1 cellular context compared by ENCODE assay signal in the genomic region with DNA sequence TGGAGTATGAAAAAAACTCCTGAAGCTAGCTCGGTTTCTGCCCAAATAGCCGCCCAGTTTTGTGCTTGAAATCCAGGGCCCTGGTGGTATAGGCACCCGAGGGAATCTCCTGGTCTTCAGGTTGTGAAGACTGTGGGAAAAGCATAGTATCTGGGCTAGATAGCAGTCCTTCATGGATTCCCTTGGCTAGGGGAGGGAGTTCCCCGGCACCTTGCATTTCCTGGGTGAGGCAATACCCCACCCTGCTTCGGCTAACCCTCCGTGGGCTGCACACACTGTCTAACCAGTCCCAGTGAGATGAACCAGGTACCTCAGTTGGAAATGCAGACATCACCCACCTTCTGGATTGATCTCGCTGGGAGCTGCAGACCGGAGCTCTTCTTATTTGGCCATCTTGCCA.
TF ChIP-seq lines count a peak whose summit lies in the region.

No MANE protein-coding gene starts in this region.

TF ChIP-seq in GM23338, 12 proteins besides CTCF, POLR2A, EP300 and RAD21 (continued from another document):
- TF ChIP-seq NANOG (IDR thresholded peaks at IDR 0.05; ENCODE audit: borderline replicate concordance) (no peak), EZH2 (IDR thresholded peaks at IDR 0.05; ENCODE audit: low read depth, unreplicated experiment) (no peak), POLR2AphosphoS5 (IDR thresholded peaks at IDR 0.05; ENCODE audit: low read depth) (no peak), CREB1 (CRISPR knock-in tag; IDR thresholded peaks at IDR 0.05; ENCODE audit: low read depth) (no peak), EZH2phosphoT487 (IDR thresholded peaks at IDR 0.05; ENCODE audit: unreplicated experiment) (no peak), JUNB (IDR thresholded peaks at IDR 0.05; ENCODE audit: unreplicated experiment) (no peak)
- TF ChIP-seq, protein P1, sequence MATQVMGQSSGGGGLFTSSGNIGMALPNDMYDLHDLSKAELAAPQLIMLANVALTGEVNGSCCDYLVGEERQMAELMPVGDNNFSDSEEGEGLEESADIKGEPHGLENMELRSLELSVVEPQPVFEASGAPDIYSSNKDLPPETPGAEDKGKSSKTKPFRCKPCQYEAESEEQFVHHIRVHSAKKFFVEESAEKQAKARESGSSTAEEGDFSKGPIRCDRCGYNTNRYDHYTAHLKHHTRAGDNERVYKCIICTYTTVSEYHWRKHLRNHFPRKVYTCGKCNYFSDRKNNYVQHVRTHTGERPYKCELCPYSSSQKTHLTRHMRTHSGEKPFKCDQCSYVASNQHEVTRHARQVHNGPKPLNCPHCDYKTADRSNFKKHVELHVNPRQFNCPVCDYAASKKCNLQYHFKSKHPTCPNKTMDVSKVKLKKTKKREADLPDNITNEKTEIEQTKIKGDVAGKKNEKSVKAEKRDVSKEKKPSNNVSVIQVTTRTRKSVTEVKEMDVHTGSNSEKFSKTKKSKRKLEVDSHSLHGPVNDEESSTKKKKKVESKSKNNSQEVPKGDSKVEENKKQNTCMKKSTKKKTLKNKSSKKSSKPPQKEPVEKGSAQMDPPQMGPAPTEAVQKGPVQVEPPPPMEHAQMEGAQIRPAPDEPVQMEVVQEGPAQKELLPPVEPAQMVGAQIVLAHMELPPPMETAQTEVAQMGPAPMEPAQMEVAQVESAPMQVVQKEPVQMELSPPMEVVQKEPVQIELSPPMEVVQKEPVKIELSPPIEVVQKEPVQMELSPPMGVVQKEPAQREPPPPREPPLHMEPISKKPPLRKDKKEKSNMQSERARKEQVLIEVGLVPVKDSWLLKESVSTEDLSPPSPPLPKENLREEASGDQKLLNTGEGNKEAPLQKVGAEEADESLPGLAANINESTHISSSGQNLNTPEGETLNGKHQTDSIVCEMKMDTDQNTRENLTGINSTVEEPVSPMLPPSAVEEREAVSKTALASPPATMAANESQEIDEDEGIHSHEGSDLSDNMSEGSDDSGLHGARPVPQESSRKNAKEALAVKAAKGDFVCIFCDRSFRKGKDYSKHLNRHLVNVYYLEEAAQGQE (IDR thresholded peaks at IDR 0.05; ENCODE audit: unreplicated experiment): no peak
- TF ChIP-seq, protein P2, sequence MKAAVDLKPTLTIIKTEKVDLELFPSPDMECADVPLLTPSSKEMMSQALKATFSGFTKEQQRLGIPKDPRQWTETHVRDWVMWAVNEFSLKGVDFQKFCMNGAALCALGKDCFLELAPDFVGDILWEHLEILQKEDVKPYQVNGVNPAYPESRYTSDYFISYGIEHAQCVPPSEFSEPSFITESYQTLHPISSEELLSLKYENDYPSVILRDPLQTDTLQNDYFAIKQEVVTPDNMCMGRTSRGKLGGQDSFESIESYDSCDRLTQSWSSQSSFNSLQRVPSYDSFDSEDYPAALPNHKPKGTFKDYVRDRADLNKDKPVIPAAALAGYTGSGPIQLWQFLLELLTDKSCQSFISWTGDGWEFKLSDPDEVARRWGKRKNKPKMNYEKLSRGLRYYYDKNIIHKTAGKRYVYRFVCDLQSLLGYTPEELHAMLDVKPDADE (IDR thresholded peaks at IDR 0.05): no peak
- TF ChIP-seq, protein P3, sequence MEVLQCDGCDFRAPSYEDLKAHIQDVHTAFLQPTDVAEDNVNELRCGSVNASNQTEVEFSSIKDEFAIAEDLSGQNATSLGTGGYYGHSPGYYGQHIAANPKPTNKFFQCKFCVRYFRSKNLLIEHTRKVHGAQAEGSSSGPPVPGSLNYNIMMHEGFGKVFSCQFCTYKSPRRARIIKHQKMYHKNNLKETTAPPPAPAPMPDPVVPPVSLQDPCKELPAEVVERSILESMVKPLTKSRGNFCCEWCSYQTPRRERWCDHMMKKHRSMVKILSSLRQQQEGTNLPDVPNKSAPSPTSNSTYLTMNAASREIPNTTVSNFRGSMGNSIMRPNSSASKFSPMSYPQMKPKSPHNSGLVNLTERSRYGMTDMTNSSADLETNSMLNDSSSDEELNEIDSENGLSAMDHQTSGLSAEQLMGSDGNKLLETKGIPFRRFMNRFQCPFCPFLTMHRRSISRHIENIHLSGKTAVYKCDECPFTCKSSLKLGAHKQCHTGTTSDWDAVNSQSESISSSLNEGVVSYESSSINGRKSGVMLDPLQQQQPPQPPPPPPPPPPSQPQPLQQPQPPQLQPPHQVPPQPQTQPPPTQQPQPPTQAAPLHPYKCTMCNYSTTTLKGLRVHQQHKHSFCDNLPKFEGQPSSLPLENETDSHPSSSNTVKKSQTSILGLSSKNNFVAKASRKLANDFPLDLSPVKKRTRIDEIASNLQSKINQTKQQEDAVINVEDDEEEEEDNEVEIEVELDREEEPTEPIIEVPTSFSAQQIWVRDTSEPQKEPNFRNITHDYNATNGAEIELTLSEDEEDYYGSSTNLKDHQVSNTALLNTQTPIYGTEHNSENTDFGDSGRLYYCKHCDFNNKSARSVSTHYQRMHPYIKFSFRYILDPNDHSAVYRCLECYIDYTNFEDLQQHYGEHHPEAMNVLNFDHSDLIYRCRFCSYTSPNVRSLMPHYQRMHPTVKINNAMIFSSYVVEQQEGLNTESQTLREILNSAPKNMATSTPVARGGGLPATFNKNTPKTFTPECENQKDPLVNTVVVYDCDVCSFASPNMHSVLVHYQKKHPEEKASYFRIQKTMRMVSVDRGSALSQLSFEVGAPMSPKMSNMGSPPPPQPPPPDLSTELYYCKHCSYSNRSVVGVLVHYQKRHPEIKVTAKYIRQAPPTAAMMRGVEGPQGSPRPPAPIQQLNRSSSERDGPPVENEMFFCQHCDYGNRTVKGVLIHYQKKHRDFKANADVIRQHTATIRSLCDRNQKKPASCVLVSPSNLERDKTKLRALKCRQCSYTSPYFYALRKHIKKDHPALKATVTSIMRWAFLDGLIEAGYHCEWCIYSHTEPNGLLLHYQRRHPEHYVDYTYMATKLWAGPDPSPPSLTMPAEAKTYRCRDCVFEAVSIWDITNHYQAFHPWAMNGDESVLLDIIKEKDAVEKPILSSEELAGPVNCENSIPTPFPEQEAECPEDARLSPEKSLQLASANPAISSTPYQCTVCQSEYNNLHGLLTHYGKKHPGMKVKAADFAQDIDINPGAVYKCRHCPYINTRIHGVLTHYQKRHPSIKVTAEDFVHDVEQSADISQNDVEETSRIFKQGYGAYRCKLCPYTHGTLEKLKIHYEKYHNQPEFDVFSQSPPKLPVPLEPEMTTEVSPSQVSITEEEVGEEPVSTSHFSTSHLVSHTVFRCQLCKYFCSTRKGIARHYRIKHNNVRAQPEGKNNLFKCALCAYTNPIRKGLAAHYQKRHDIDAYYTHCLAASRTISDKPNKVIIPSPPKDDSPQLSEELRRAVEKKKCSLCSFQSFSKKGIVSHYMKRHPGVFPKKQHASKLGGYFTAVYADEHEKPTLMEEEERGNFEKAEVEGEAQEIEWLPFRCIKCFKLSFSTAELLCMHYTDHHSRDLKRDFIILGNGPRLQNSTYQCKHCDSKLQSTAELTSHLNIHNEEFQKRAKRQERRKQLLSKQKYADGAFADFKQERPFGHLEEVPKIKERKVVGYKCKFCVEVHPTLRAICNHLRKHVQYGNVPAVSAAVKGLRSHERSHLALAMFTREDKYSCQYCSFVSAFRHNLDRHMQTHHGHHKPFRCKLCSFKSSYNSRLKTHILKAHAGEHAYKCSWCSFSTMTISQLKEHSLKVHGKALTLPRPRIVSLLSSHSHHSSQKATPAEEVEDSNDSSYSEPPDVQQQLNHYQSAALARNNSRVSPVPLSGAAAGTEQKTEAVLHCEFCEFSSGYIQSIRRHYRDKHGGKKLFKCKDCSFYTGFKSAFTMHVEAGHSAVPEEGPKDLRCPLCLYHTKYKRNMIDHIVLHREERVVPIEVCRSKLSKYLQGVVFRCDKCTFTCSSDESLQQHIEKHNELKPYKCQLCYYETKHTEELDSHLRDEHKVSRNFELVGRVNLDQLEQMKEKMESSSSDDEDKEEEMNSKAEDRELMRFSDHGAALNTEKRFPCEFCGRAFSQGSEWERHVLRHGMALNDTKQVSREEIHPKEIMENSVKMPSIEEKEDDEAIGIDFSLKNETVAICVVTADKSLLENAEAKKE (CRISPR knock-in tag; IDR thresholded peaks at IDR 0.05): no peak
TF ChIP-seq in GM23338: peak in this region for 0.
